In genomic region chr2:46318579-46319460, GRCh38 we compare ENCODE assay signal across 21 cellular contexts. TPM values are rescaled to one million over a fixed set of nuclear protein-coding genes. Genes with fewer than 3 reads are reported as not detected.
DNase-seq lines count a peak whose midpoint lies in the region; ATAC-seq, FAIRE-seq and TF ChIP-seq lines count a peak whose summit lies in the region.
"Had no signal": no experiment of that assay in that cellular context is flagged by ENCODE, and none has a peak within 500 bp of the region (broad histone marks: within the 10 kb centered on the region; RNA-seq: fewer than 3 reads in every experiment).

No MANE protein-coding gene starts in this region.

- H3K27ac ChIP-seq in A549 = peak overlapping the region; percentile 36 to 63; a peak in 5 of 6 replicates
- H3K27ac ChIP-seq in osteoblast (ENCODE audit: low read depth, low read length) = peak overlapping the region; percentile 73
- H3K27ac ChIP-seq: KMS-11, RWPE1, WERI-Rb-1 had no signal

- ATAC-seq in A549 (no peak), GM21723 (IDR thresholded peaks at IDR 0.05; ENCODE audit: unreplicated experiment) (no peak)
- ATAC-seq: left cardiac atrium; stimulated activated memory B cell treated with anti-CD40 and anti-IgM and Interleukin-4, amounts not matched to agents 10 μg/mL and 1 μg/mL and 100 μg/mL, for 72 hours; T-cell had no signal

- TF ChIP-seq POLR2A in A549 (IDR thresholded peaks at IDR 0.05; ENCODE audit: low read length) = no peak

- peaks cover 95% of the 10 kb centered on the region for H3K4me1 ChIP-seq in A549
- peaks cover 50% of the 10 kb centered on the region for H3K4me1 ChIP-seq in osteoblast (ENCODE audit: insufficient read depth, low read length)

- peak overlapping the region; percentile 8; the same call in 2 of the 3 replicates for H3K4me2 ChIP-seq in A549
- H3K4me2 ChIP-seq in osteoblast (ENCODE audit: insufficient read depth, low read length) = peak overlapping the region; percentile 79
- H3K4me2 ChIP-seq: KMS-11 had no signal

- H2AFZ ChIP-seq in osteoblast (ENCODE audit: low read length) = no peak overlapping the region

- TF ChIP-seq CTCF in A549 (IDR thresholded peaks at IDR 0.05) (no peak), epithelial cell of esophagus (IDR thresholded peaks at IDR 0.05; ENCODE audit: insufficient read depth, low read depth, low read length, missing control alignments) (no peak), osteoblast (IDR thresholded peaks at IDR 0.05; ENCODE audit: extremely low read depth, low read depth, low read length) (no peak)

- DNase-seq in A549 (ENCODE audit: low read depth in 1 of 2, low spot score in 1 of 2) = no peak
- DNase-seq in NCI-H510A treated with DMSO at 0.1 percent for 48 hours (lab: John Stamatoyannopoulos, UW) = peak; percentile 50
- peak; percentile 78 for DNase-seq in epithelial cell of esophagus (ENCODE audit: low read depth)
- no peak for DNase-seq in osteoblast (ENCODE audit: insufficient read length, low spot score, missing footprints)
- no peak for DNase-seq in amniotic stem cell (lab: John Stamatoyannopoulos, UW)
- DNase-seq in Ammon's horn (ENCODE audit: low spot score) = no peak
- DNase-seq in T-helper 2 cell = no peak
- DNase-seq: activated CD4-positive, alpha-beta T cell treated with anti-CD3 and anti-CD28 coated beads, Interleukin-2, amount 50 U/mL, for 48 hours; activated naive CD4-positive, alpha-beta T cell treated with anti-CD3 and anti-CD28 coated beads, Interleukin-2, amount 10 ng/mL, durations not matched to agents 7 days and 5 days; foreskin melanocyte; left cardiac atrium; NCI-H1092; NCI-H2081 treated with DMSO at 0.1 percent for 48 hours; T-cell; WERI-Rb-1 had no signal

- CTCF ChIA-PET in A549 (lab: Yijun Ruan, JAX) = interaction anchor here (0.7 to 7.2 kb wide), 11 partner anchors 9 to 308 kb away, joined by 3 to 45 read pairs (median 4); no protein-coding TSS in a partner anchor

- TF ChIP-seq EP300 in A549 (IDR thresholded peaks at IDR 0.05) = no peak

- H3K27me3 ChIP-seq in osteoblast (ENCODE audit: insufficient read depth, low read length) = no peaks in the 10 kb centered on the region

- no peak for TF ChIP-seq RAD21 in A549 (conservative IDR thresholded peaks at IDR 0.05 in 1 of 2, IDR thresholded peaks at IDR 0.05 in 1 of 2)

- POLR2A ChIA-PET in A549 (lab: Yijun Ruan, JAX) = interaction anchor here (1.1 kb wide), 1 partner anchor 22 kb away, joined by 4 read pairs; the partner anchor contains the start of gene EPAS1

- WGBS in A549 (ENCODE audit: missing lambda C conversion rate) = 91% methylated on average over 3 of the region's 3 CpGs

- no peaks in the 10 kb centered on the region for H4K20me1 ChIP-seq in osteoblast (ENCODE audit: insufficient read depth, low read length)

- H3K79me2 ChIP-seq in osteoblast (ENCODE audit: insufficient read depth, low read length) = peaks cover 83% of the 10 kb centered on the region

- H3K9me3 ChIP-seq in A549 (no peaks in the 10 kb centered on the region), osteoblast (ENCODE audit: low read depth, low read length) (no peaks in the 10 kb centered on the region)

- no peak for FAIRE-seq in A549 (lab: Jason Lieb, UNC)
- FAIRE-seq: colon, endometrium had no signal

- H3K36me3 ChIP-seq in osteoblast (ENCODE audit: insufficient read depth, low read length) = no peaks in the 10 kb centered on the region
- H3K36me3 ChIP-seq: WERI-Rb-1 had no signal

- no peak overlapping the region for H3K4me3 ChIP-seq in A549
- H3K4me3 ChIP-seq in epithelial cell of esophagus (ENCODE audit: low read length) = no peak overlapping the region
- no peak overlapping the region for H3K4me3 ChIP-seq in osteoblast (ENCODE audit: insufficient read depth, low read length)

TF ChIP-seq in A549, 52 proteins besides CTCF, POLR2A, EP300 and RAD21:
- TF ChIP-seq ELK1 (IDR thresholded peaks at IDR 0.05; ENCODE audit: low read depth, low read length) = no peak
- no peak for TF ChIP-seq USF2 (IDR thresholded peaks at IDR 0.05)
- TF ChIP-seq PHF8 (IDR thresholded peaks at IDR 0.05; ENCODE audit: borderline replicate concordance, low read depth) = no peak
- TF ChIP-seq TFCP2L1 (CRISPR knock-in tag; IDR thresholded peaks at IDR 0.05) = no peak
- no peak for TF ChIP-seq SMC3 (IDR thresholded peaks at IDR 0.05)
- no peak for TF ChIP-seq HES2 (IDR thresholded peaks at IDR 0.05)
- TF ChIP-seq NFE2L2 (conservative IDR thresholded peaks at IDR 0.05; ENCODE audit: low read length) = no peak
- no peak for TF ChIP-seq MAZ (IDR thresholded peaks at IDR 0.05; ENCODE audit: borderline replicate concordance, low read depth, low read length)
- no peak for TF ChIP-seq FOXS1 (CRISPR knock-in tag; IDR thresholded peaks at IDR 0.05)
- TF ChIP-seq HDAC2 (IDR thresholded peaks at IDR 0.05) = no peak
- no peak for TF ChIP-seq NPAS2 (CRISPR knock-in tag; IDR thresholded peaks at IDR 0.05; ENCODE audit: borderline replicate concordance)
- TF ChIP-seq CHD4 (IDR thresholded peaks at IDR 0.05; ENCODE audit: borderline replicate concordance) = no peak

RNA-seq across cellular contexts. Expression of gene EPAS1, which starts 21.6 kb away (rescaled TPM):
- 143 and 150 TPM in 2 replicates for polyA plus RNA-seq in A549 (2011; rRNA removed)
- 60.3 and 78.5 TPM in 2 replicates for polyA plus RNA-seq in A549 (2012; cell fraction: cytosol; rRNA removed)
- 106 and 115 TPM in 2 replicates for polyA plus RNA-seq in A549 (2012; cell fraction: nucleus; rRNA removed)
- 111 to 128 TPM (median 122 TPM) in 3 replicates for polyA plus RNA-seq in A549 (2017; fragmentation: RNase III; extraction: RNeasy Plus Mini Kit Qiagen cat#74134 plus additional on column Dnase treatment)
- 174 and 229 TPM in 2 replicates for polyA minus RNA-seq in A549 (2011; rRNA and poly(A)+ RNA removed)
- 198 and 260 TPM in 2 replicates for total RNA-seq in osteoblast

Comparison
In these comparisons a context has a peak if more than half of its experiments do, and no peak if none do; other contexts are left out.
1. DNase-seq: peak in NCI-H510A treated with DMSO at 0.1 percent for 48 hours (single experiment) and epithelial cell of esophagus (single experiment); none in A549 (0 of 2), osteoblast (single experiment), amniotic stem cell (single experiment), Ammon's horn (single experiment) and T-helper 2 cell (0 of 5).